ENCODE assay signal across 8 cellular contexts in the genomic region with DNA sequence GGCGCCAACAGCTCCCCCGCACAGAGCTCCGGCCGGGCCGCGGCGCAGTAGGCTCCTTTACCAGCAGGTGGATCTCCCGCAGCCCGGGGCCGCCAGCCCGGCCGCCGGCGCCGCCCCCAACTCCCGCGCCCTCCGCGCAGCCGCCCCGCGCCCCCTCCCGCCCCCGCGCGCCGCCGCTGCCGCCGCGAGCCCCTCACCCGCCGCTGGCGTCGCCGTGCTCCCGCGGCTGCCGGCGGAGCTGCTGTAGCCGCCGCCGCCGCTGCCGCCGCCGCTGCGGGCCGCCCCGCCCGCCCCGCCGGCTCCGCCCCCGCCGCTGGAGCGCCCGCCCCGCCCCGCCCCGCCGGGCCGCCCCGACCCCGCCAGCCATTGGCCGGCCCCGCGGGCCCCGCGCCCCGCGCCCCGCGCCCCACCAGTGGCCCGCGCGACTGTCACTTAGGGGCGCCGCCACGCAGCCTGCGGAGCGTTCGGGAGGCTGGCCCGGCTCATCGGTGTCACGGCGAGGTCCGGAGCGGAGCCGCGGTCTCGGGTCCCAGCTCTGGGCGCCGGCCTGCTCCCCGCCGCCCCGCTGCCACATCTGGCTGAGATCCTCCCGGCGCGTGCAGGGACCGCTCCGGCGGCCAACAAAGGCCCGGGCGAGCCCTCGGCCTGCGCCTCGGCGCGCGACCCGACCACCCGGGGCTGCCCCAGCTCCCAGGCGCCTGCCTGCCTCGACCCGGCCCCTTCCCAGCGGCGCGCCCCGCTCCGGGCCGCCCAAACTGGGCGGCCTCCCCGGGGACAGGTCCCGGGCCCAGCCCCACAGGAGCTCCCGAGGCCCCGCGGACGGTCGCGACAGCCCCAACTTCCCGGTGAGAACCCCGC.
A peak's percentile ranks its signal among the peaks of the same experiment; 100 is the strongest.
DNase-seq lines count a peak whose midpoint lies in the region; ATAC-seq and TF ChIP-seq lines count a peak whose summit lies in the region.

A gene (minus strand): TSS at position 282 of the 858 bp plus-strand sequence. CDS start 4,800 bp downstream, outside the sequence.

- DNase-seq in GM13977 (ENCODE audit: low spot score) (peak; percentile 93), NCI-H526 treated with DMSO at 0.1 percent for 48 hours (lab: John Stamatoyannopoulos, UW) (peak; percentile 20), epidermal melanocyte (ENCODE audit: insufficient read length, low spot score) (peak; percentile 56)
- peak; percentile 78 for DNase-seq in activated CD8-positive, alpha-beta memory T cell treated with anti-CD3 and anti-CD28 coated beads, Interleukin-2, amount 50 U/mL, for 4 hours
- peak; percentile 82 for DNase-seq in stimulated activated CD8-positive, alpha-beta memory T cell treated with anti-CD3 and anti-CD28 coated beads, Interleukin-4, amount 100 ng/mL, for 48 hours

- peak within 1 kb of the TSS; percentile 60 for H3K4me3 ChIP-seq in mucosa of stomach (ENCODE audit: low read length)

- H3K9ac ChIP-seq in mucosa of stomach (ENCODE audit: low read length) = peak within 1 kb of the TSS; percentile 87

- ATAC-seq in HG02884 (IDR thresholded peaks at IDR 0.05; ENCODE audit: unreplicated experiment) = peak; percentile 66

- TF ChIP-seq CTCF in 22Rv1 (IDR thresholded peaks at IDR 0.05) = peak; percentile 2; the same call in 1 of the 2 replicates
- TF ChIP-seq CTCF in GM13977 (IDR thresholded peaks at IDR 0.05; ENCODE audit: extremely low read depth, insufficient read depth, missing control alignments) = peak; percentile 29

- no peaks in the 10 kb centered on the region for H3K9me3 ChIP-seq in mucosa of stomach (ENCODE audit: control insufficient read depth, low read length)

- no peaks in the 10 kb centered on the region for H3K27me3 ChIP-seq in mucosa of stomach (ENCODE audit: control insufficient read depth, insufficient read depth, low read length)

- in situ Hi-C loops in GM13977 (cut with MboI; ENCODE audit: low pct_unique_long_range_greater_than_20kb, low sequenced_read_pairs, unreplicated experiment) = no loop called here

- no peaks in the 10 kb centered on the region for H3K36me3 ChIP-seq in mucosa of stomach (ENCODE audit: control insufficient read depth, insufficient read depth, low read length)

- no peak within 1 kb of the TSS for H3K27ac ChIP-seq in 22Rv1

- peaks cover 15% of the 10 kb centered on the region for H3K4me1 ChIP-seq in mucosa of stomach (ENCODE audit: control insufficient read depth, insufficient read depth, low read length)

Comparison
In these comparisons a context has a peak if more than half of its experiments do, and no peak if none do; other contexts are left out.
1. DNase-seq: peak in every context shown above with its lines; median percentile 93 in GM13977; 82 in stimulated activated CD8-positive, alpha-beta memory T cell treated with anti-CD3 and anti-CD28 coated beads, Interleukin-4, amount 100 ng/mL, for 48 hours; 78 in activated CD8-positive, alpha-beta memory T cell treated with anti-CD3 and anti-CD28 coated beads, Interleukin-2, amount 50 U/mL, for 4 hours; 56 in epidermal melanocyte; 20 in NCI-H526 treated with DMSO at 0.1 percent for 48 hours.